Comparison of ENCODE assay signal across 1 cellular context in genomic region chr4:39233783-39234182, GRCh38.
TF ChIP-seq lines count a peak whose summit lies in the region.

No MANE protein-coding gene starts in this region.

TF ChIP-seq in HepG2, 621 proteins besides CTCF, POLR2A, EP300 and RAD21 (continued from another document):
- TF ChIP-seq PAXIP1 (CRISPR knock-in tag; conservative IDR thresholded peaks at IDR 0.05) = no peak
- TF ChIP-seq ZNF552 (CRISPR knock-in tag; IDR thresholded peaks at IDR 0.05; ENCODE audit: borderline replicate concordance) = no peak
- no peak for TF ChIP-seq FOXA3 (CRISPR knock-in tag; IDR thresholded peaks at IDR 0.05)
- TF ChIP-seq IKZF4 (CRISPR knock-in tag; IDR thresholded peaks at IDR 0.05; ENCODE audit: borderline replicate concordance, low read depth, not compliant biosample characterization) = no peak
- TF ChIP-seq ZFP37 (CRISPR knock-in tag; IDR thresholded peaks at IDR 0.05; ENCODE audit: borderline replicate concordance) = no peak
- TF ChIP-seq ZMYM3 (CRISPR knock-in tag; IDR thresholded peaks at IDR 0.05) = peak; percentile 50; the same call in 1 of the 2 replicates
- no peak for TF ChIP-seq ZNF616 (CRISPR knock-in tag; IDR thresholded peaks at IDR 0.05; ENCODE audit: low read depth)
- no peak for TF ChIP-seq BATF2 (CRISPR knock-in tag; IDR thresholded peaks at IDR 0.05)
- no peak for TF ChIP-seq ZC3H4 (CRISPR knock-in tag; IDR thresholded peaks at IDR 0.05; ENCODE audit: borderline replicate concordance)
- TF ChIP-seq HOXA5 (CRISPR knock-in tag; IDR thresholded peaks at IDR 0.05) = no peak
- TF ChIP-seq ATF7-NPFF (CRISPR knock-in tag; IDR thresholded peaks at IDR 0.05; ENCODE audit: low read depth) = no peak
- TF ChIP-seq ZBTB33 (CRISPR knock-in tag; IDR thresholded peaks at IDR 0.05) = no peak
- TF ChIP-seq SOX5 (CRISPR knock-in tag; IDR thresholded peaks at IDR 0.05; ENCODE audit: borderline replicate concordance) = no peak
- TF ChIP-seq TRIM22 (IDR thresholded peaks at IDR 0.05) = no peak
- no peak for TF ChIP-seq ZNF639 (CRISPR knock-in tag; conservative IDR thresholded peaks at IDR 0.05)
- no peak for TF ChIP-seq ZNF382 (CRISPR knock-in tag; IDR thresholded peaks at IDR 0.05; ENCODE audit: borderline replicate concordance)
- no peak for TF ChIP-seq ZBTB8A (CRISPR knock-in tag; IDR thresholded peaks at IDR 0.05; ENCODE audit: borderline replicate concordance, low read depth)
- TF ChIP-seq NFIC (IDR thresholded peaks at IDR 0.05; ENCODE audit: low read length) = no peak
- no peak for TF ChIP-seq ZBTB4 (CRISPR knock-in tag; IDR thresholded peaks at IDR 0.05; ENCODE audit: borderline replicate concordance)
- no peak for TF ChIP-seq ATF4 (CRISPR knock-in tag; IDR thresholded peaks at IDR 0.05)
- TF ChIP-seq SALL1 (CRISPR knock-in tag; IDR thresholded peaks at IDR 0.05) = no peak
- TF ChIP-seq ELK4 (CRISPR knock-in tag; IDR thresholded peaks at IDR 0.05; ENCODE audit: borderline replicate concordance) = no peak
- peak; percentile 64 for TF ChIP-seq RARA (CRISPR knock-in tag; IDR thresholded peaks at IDR 0.05)
- peak; percentile 57; the same call in 1 of the 2 replicates for TF ChIP-seq RCOR2 (CRISPR knock-in tag; IDR thresholded peaks at IDR 0.05)
- TF ChIP-seq RARG (CRISPR knock-in tag; IDR thresholded peaks at IDR 0.05; ENCODE audit: low read depth) = no peak
- no peak for TF ChIP-seq ZNF674 (CRISPR knock-in tag; IDR thresholded peaks at IDR 0.05; ENCODE audit: low read depth)
- TF ChIP-seq CHD4 (IDR thresholded peaks at IDR 0.05; ENCODE audit: borderline replicate concordance, low read length) = peak; percentile 82; the same call in 1 of the 2 replicates
- TF ChIP-seq HMG20A (CRISPR knock-in tag; IDR thresholded peaks at IDR 0.05; ENCODE audit: borderline replicate concordance) = no peak
- no peak for TF ChIP-seq ZNF607 (CRISPR knock-in tag; IDR thresholded peaks at IDR 0.05; ENCODE audit: borderline replicate concordance)
